ENCODE assay signal across 17 cellular contexts in the genomic region with DNA sequence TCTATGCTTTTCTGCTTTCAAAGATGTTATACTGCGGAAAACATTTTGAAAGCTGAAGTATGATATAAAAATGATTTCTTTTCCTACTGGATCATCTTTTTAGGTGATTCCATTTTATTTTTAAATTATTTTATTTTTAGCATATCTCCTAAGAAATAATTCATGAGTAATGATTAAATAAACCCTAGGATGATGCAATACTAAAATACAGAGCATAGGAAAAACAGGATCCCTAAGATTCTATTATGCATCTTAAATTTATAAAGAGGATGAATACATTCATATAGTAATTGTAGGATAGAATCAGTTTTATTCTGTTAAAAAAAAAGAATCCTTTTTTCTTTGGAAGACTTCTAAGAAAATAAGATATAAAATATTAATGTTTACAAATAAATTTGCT.
"Had no signal": no experiment of that assay in that cellular context is flagged by ENCODE, and none has a peak within 500 bp of the region (broad histone marks: within the 10 kb centered on the region; RNA-seq: fewer than 3 reads in every experiment).

No MANE protein-coding gene starts in this region.

- H3K27me3 Mint-ChIP-seq: dendritic cell treated with granulocyte-macrophage colony-stimulating factor and Interleukin-4, amounts not matched to agents 40 ng/mL and 50 ng/mL, for 4 days; natural killer cell treated with Interleukin-12 subunit alpha and Interleukin-12 subunit beta and Interleukin-15 and Interleukin-18, amount 100 ng/mL, for 72 hours had no signal

- H2AFZ ChIP-seq: parathyroid adenoma had no signal

- H3K27ac Mint-ChIP-seq: dendritic cell treated with granulocyte-macrophage colony-stimulating factor and Interleukin-4, amounts not matched to agents 40 ng/mL and 50 ng/mL, for 4 days; mesothelial cell of epicardium; natural killer cell treated with Interleukin-12 subunit alpha and Interleukin-12 subunit beta and Interleukin-15 and Interleukin-18, amount 100 ng/mL, for 72 hours had no signal

- H3K27me3 ChIP-seq: left lung, neutrophil, upper lobe of left lung had no signal

- DNase-seq: aorta; effector CD8-positive, alpha-beta T cell; foreskin melanocyte; kidney; left lung; stimulated activated CD4-positive, alpha-beta T cell treated with anti-CD3 and anti-CD28 coated beads, Interleukin-4, amount 100 ng/mL, for 1 hour; T1000; upper lobe of left lung had no signal

- H3K9me3 Mint-ChIP-seq: natural killer cell treated with Interleukin-12 subunit alpha and Interleukin-12 subunit beta and Interleukin-15 and Interleukin-18, amount 100 ng/mL, for 72 hours had no signal

- H3K4me3 ChIP-seq: left lung, smooth muscle cell, thoracic aorta, upper lobe of left lung had no signal

- H3K9me3 ChIP-seq: neutrophil had no signal

- H3K36me3 ChIP-seq: neutrophil, upper lobe of left lung had no signal

- H3K27ac ChIP-seq: left lung, parathyroid adenoma, upper lobe of left lung had no signal

- H3K9ac ChIP-seq: parathyroid adenoma had no signal

- ATAC-seq: activated CD4-positive, CD25-positive, alpha-beta regulatory T cell treated with anti-CD3 and anti-CD28 coated beads, Interleukin-2, amount 50 U/mL, for 24 hours; left lung; natural killer cell treated with Interleukin-12 subunit alpha and Interleukin-12 subunit beta and Interleukin-15 and Interleukin-18, amount 100 ng/mL, for 72 hours; sciatic nerve had no signal

- H3K4me3 Mint-ChIP-seq: dendritic cell treated with granulocyte-macrophage colony-stimulating factor and Interleukin-4, amounts not matched to agents 40 ng/mL and 50 ng/mL, for 4 days; mesothelial cell of epicardium; natural killer cell treated with Interleukin-12 subunit alpha and Interleukin-12 subunit beta and Interleukin-15 and Interleukin-18, amount 100 ng/mL, for 72 hours had no signal

- H3K4me2 ChIP-seq: smooth muscle cell had no signal
